ENCODE assay signal across 26 cellular contexts in genomic region chr18:79487198-79488165, GRCh38.
A peak's percentile ranks its signal among the peaks of the same experiment; 100 is the strongest.
DNase-seq lines count a peak whose midpoint lies in the region; ATAC-seq and TF ChIP-seq lines count a peak whose summit lies in the region.
"Had no signal": no experiment of that assay in that cellular context is flagged by ENCODE, and none has a peak within 500 bp of the region (broad histone marks: within the 10 kb centered on the region; RNA-seq: fewer than 3 reads in every experiment).

No MANE protein-coding gene starts in this region.

- no peak overlapping the region for H3K27ac Mint-ChIP-seq in activated CD8-positive, alpha-beta memory T cell treated with anti-CD3 and anti-CD28 coated beads, Interleukin-2, amount 10 ng/mL, durations not matched to agents 7 days and 5 days
- H3K27ac Mint-ChIP-seq in chondrocyte (ENCODE audit: unreplicated experiment) = no peak overlapping the region
- H3K27ac Mint-ChIP-seq: activated naive CD8-positive, alpha-beta T cell treated with anti-CD3 and anti-CD28 coated beads for 36 hours; activated T-helper 1 cell treated with anti-CD3 and anti-CD28 coated beads, Interleukin-12 subunit alpha, Interleukin-12 subunit beta, Interleukin-2, Interleukin-4 antibody, amounts not matched to agents 30 ng/mL and 10 ng/mL and 1 ng/mL, durations not matched to agents 14 hours and 24 hours and 36 hours; progenitor cell of endocrine pancreas had no signal

- no peaks in the 10 kb centered on the region for H3K9me3 Mint-ChIP-seq in activated CD8-positive, alpha-beta memory T cell treated with anti-CD3 and anti-CD28 coated beads, Interleukin-2, amount 10 ng/mL, durations not matched to agents 7 days and 5 days (ENCODE audit: low read depth)
- H3K9me3 Mint-ChIP-seq in chondrocyte (ENCODE audit: low read depth) = no peaks in the 10 kb centered on the region
- H3K9me3 Mint-ChIP-seq: activated naive CD8-positive, alpha-beta T cell treated with anti-CD3 and anti-CD28 coated beads for 36 hours; activated T-helper 1 cell treated with anti-CD3 and anti-CD28 coated beads, Interleukin-12 subunit alpha, Interleukin-12 subunit beta, Interleukin-2, Interleukin-4 antibody, amounts not matched to agents 30 ng/mL and 10 ng/mL and 1 ng/mL, durations not matched to agents 14 hours and 24 hours and 36 hours had no signal

- TF ChIP-seq CTCF in chondrocyte (IDR thresholded peaks at IDR 0.05) = no peak
- TF ChIP-seq CTCF in lower lobe of right lung (IDR thresholded peaks at IDR 0.05) = no peak
- TF ChIP-seq CTCF in sigmoid colon (IDR thresholded peaks at IDR 0.05) = no peak

- H3K27me3 ChIP-seq in lower lobe of right lung (ENCODE audit: low read depth) (no peaks in the 10 kb centered on the region), sigmoid colon (no peaks in the 10 kb centered on the region)
- H3K27me3 ChIP-seq: esophagus muscularis mucosa, upper lobe of left lung had no signal

- no peak for TF ChIP-seq EP300 in sigmoid colon (IDR thresholded peaks at IDR 0.05)

- no peak for ATAC-seq in activated CD8-positive, alpha-beta memory T cell treated with anti-CD3 and anti-CD28 coated beads, Interleukin-2, amount 10 ng/mL, durations not matched to agents 7 days and 5 days
- ATAC-seq in lower lobe of right lung = peak in 1 of 2 donors; percentile 7
- ATAC-seq: GM12878; naive thymus-derived CD4-positive, alpha-beta T cell had no signal

- H3K36me3 ChIP-seq in lower lobe of right lung = peaks cover 29% of the 10 kb centered on the region
- peaks cover 9 to 25% (median 14%) of the 10 kb centered on the region in 4 donors for H3K36me3 ChIP-seq in sigmoid colon

- H3K4me1 Mint-ChIP-seq in activated CD8-positive, alpha-beta memory T cell treated with anti-CD3 and anti-CD28 coated beads, Interleukin-2, amount 10 ng/mL, durations not matched to agents 7 days and 5 days = peaks cover 10% of the 10 kb centered on the region
- H3K4me1 Mint-ChIP-seq in chondrocyte (ENCODE audit: low read depth) = peaks cover 31% of the 10 kb centered on the region

- H3K4me3 ChIP-seq in lower lobe of right lung (no peak overlapping the region), sigmoid colon (no peak overlapping the region)
- H3K4me3 ChIP-seq: esophagus muscularis mucosa, GM12878, smooth muscle cell, upper lobe of left lung had no signal

- H3K27ac ChIP-seq in lower lobe of right lung (no peak overlapping the region), sigmoid colon (no peak overlapping the region)
- H3K27ac ChIP-seq: esophagus muscularis mucosa, upper lobe of left lung had no signal

- peaks cover 2% of the 10 kb centered on the region for H3K36me3 Mint-ChIP-seq in activated CD8-positive, alpha-beta memory T cell treated with anti-CD3 and anti-CD28 coated beads, Interleukin-2, amount 10 ng/mL, durations not matched to agents 7 days and 5 days
- H3K36me3 Mint-ChIP-seq in chondrocyte (ENCODE audit: low read depth) = no peaks in the 10 kb centered on the region

- H3K9me3 ChIP-seq in lower lobe of right lung (no peaks in the 10 kb centered on the region), sigmoid colon (no peaks in the 10 kb centered on the region)
- H3K9me3 ChIP-seq: esophagus muscularis mucosa, upper lobe of left lung had no signal

- TF ChIP-seq POLR2A in sigmoid colon (IDR thresholded peaks at IDR 0.05) = no peak

- CTCF ChIA-PET in activated CD8-positive, alpha-beta memory T cell treated with anti-CD3 and anti-CD28 coated beads, Interleukin-2, amount 10 ng/mL, durations not matched to agents 7 days and 5 days (lab: Charles Lee) = no interaction called here

- no peak overlapping the region for H3K4me3 Mint-ChIP-seq in activated CD8-positive, alpha-beta memory T cell treated with anti-CD3 and anti-CD28 coated beads, Interleukin-2, amount 10 ng/mL, durations not matched to agents 7 days and 5 days
- H3K4me3 Mint-ChIP-seq in chondrocyte (ENCODE audit: unreplicated experiment) = no peak overlapping the region
- H3K4me3 Mint-ChIP-seq: activated naive CD8-positive, alpha-beta T cell treated with anti-CD3 and anti-CD28 coated beads for 36 hours; activated T-helper 1 cell treated with anti-CD3 and anti-CD28 coated beads, Interleukin-12 subunit alpha, Interleukin-12 subunit beta, Interleukin-2, Interleukin-4 antibody, amounts not matched to agents 30 ng/mL and 10 ng/mL and 1 ng/mL, durations not matched to agents 14 hours and 24 hours and 36 hours; naive thymus-derived CD4-positive, alpha-beta T cell had no signal

- H3K4me1 ChIP-seq in lower lobe of right lung = no peaks in the 10 kb centered on the region
- H3K4me1 ChIP-seq in sigmoid colon = peaks cover 0 to 27% (median 25%) of the 10 kb centered on the region in 4 donors

- no peaks in the 10 kb centered on the region for H3K27me3 Mint-ChIP-seq in activated CD8-positive, alpha-beta memory T cell treated with anti-CD3 and anti-CD28 coated beads, Interleukin-2, amount 10 ng/mL, durations not matched to agents 7 days and 5 days
- H3K27me3 Mint-ChIP-seq in chondrocyte (ENCODE audit: low read depth) = no peaks in the 10 kb centered on the region
- H3K27me3 Mint-ChIP-seq: activated naive CD8-positive, alpha-beta T cell treated with anti-CD3 and anti-CD28 coated beads for 36 hours; naive thymus-derived CD4-positive, alpha-beta T cell had no signal

- intact Hi-C loops in lower lobe of right lung (cut with DNase I) (no loop called here), sigmoid colon (cut with DNase I) (no loop called here)

- peak; percentile 14 for DNase-seq in activated CD8-positive, alpha-beta memory T cell treated with anti-CD3 and anti-CD28 coated beads, Interleukin-2, amount 50 U/mL, for 4 hours
- no peak for DNase-seq in activated CD8-positive, alpha-beta memory T cell treated with anti-CD3 and anti-CD28 coated beads, Interleukin-2, amount 10 ng/mL, durations not matched to agents 7 days and 5 days
- DNase-seq in chondrocyte (ENCODE audit: low spot score) = peak; percentile 94
- peak; percentile 45 for DNase-seq in lower lobe of right lung
- DNase-seq in sigmoid colon = peak; percentile 64
- no peak for DNase-seq in NCI-H2029 (lab: John Stamatoyannopoulos, UW)
- DNase-seq in UCSD-AML1 (lab: John Stamatoyannopoulos, UW; ENCODE audit: unreplicated experiment) = no peak
- DNase-seq in NCI-H1105 treated with DMSO at 0.1 percent for 48 hours (lab: John Stamatoyannopoulos, UW) = no peak
- DNase-seq: activated CD4-positive, CD25-positive, alpha-beta regulatory T cell treated with anti-CD3 and anti-CD28 coated beads, Interleukin-2, amount 50 U/mL, for 72 hours; activated naive CD8-positive, alpha-beta T cell treated with anti-CD3 and anti-CD28 coated beads for 36 hours; AML-193; cerebellar nuclear complex; COR-L47; DND-41; effector CD4-positive, alpha-beta T cell; KBM-7; naive thymus-derived CD4-positive, alpha-beta T cell; NCI-H146; NCI-H526 treated with DMSO at 0.1 percent for 48 hours; SIG-M5 had no signal

- WGBS in sigmoid colon, 2 donors = 92 to 93% methylated on average over 63 of the region's 63 CpGs

Comparison
In these comparisons a context has a peak if more than half of its experiments do, and no peak if none do; other contexts are left out.
1. DNase-seq: peak in activated CD8-positive, alpha-beta memory T cell treated with anti-CD3 and anti-CD28 coated beads, Interleukin-2, amount 50 U/mL, for 4 hours (single experiment), chondrocyte (single experiment), lower lobe of right lung (single experiment) and sigmoid colon (single experiment); none in activated CD8-positive, alpha-beta memory T cell treated with anti-CD3 and anti-CD28 coated beads, Interleukin-2, amount 10 ng/mL, durations not matched to agents 7 days and 5 days (single experiment), NCI-H2029 (single experiment), UCSD-AML1 (single experiment) and NCI-H1105 treated with DMSO at 0.1 percent for 48 hours (single experiment).